Comparison of ENCODE assay signal across 8 cellular contexts in genomic region chr19:7069904-7070226, GRCh38. TPM values are rescaled to one million over a fixed set of nuclear protein-coding genes. Genes with fewer than 3 reads are reported as not detected.
DNase-seq lines count a peak whose midpoint lies in the region; ATAC-seq and TF ChIP-seq lines count a peak whose summit lies in the region.

No MANE protein-coding gene starts in this region.

- peak overlapping the region; percentile 98 for H3K4me3 ChIP-seq in foreskin fibroblast (ENCODE audit: low read depth in 1 of 2, low read length in 2 of 2)
- H3K4me3 ChIP-seq in skeletal muscle cell (ENCODE audit: low read depth, low read length): peak overlapping the region; percentile 89

- H3K4me1 Mint-ChIP-seq in activated naive CD4-positive, alpha-beta T cell treated with anti-CD3 and anti-CD28 coated beads for 36 hours (ENCODE audit: low read depth): peaks cover 18% of the 10 kb centered on the region
- H3K4me1 Mint-ChIP-seq in T-helper 2 cell treated with Interferon-gamma antibody and Interleukin-4, amounts not matched to agents 5 μg/mL and 100 μg/mL, for 36 hours (ENCODE audit: low read depth): peaks cover 7% of the 10 kb centered on the region

- H3K4me3 Mint-ChIP-seq in activated naive CD4-positive, alpha-beta T cell treated with anti-CD3 and anti-CD28 coated beads for 36 hours: peak overlapping the region; percentile 91
- peak overlapping the region; percentile 95 for H3K4me3 Mint-ChIP-seq in T-helper 2 cell treated with Interferon-gamma antibody and Interleukin-4, amounts not matched to agents 5 μg/mL and 100 μg/mL, for 36 hours

- CTCF ChIA-PET in activated naive CD4-positive, alpha-beta T cell treated with anti-CD3 and anti-CD28 coated beads for 36 hours (lab: Charles Lee): interaction anchor here (0.6 to 1.3 kb wide), 5 partner anchors 57 to 611 kb away, joined by 3 to 4 read pairs (median 3); partner anchors contain the start of gene TRAPPC5

- intact Hi-C loops in activated naive CD4-positive, alpha-beta T cell treated with anti-CD3 and anti-CD28 coated beads for 36 hours (cut with micrococcal nuclease): loop anchor here (1.0 kb wide), 1 partner anchor 29 kb away; no protein-coding TSS in a partner anchor

- ATAC-seq in HG03432 (IDR thresholded peaks at IDR 0.05; ENCODE audit: unreplicated experiment): no peak

- H3K27ac Mint-ChIP-seq in activated naive CD4-positive, alpha-beta T cell treated with anti-CD3 and anti-CD28 coated beads for 36 hours: peak overlapping the region; percentile 91
- H3K27ac Mint-ChIP-seq in T-helper 2 cell treated with Interferon-gamma antibody and Interleukin-4, amounts not matched to agents 5 μg/mL and 100 μg/mL, for 36 hours: peak overlapping the region; percentile 79

- H3K27me3 Mint-ChIP-seq in activated naive CD4-positive, alpha-beta T cell treated with anti-CD3 and anti-CD28 coated beads for 36 hours (ENCODE audit: low read depth): no peaks in the 10 kb centered on the region
- H3K27me3 Mint-ChIP-seq in T-helper 2 cell treated with Interferon-gamma antibody and Interleukin-4, amounts not matched to agents 5 μg/mL and 100 μg/mL, for 36 hours (ENCODE audit: low read depth): no peaks in the 10 kb centered on the region

- peaks cover 28% of the 10 kb centered on the region for H3K36me3 Mint-ChIP-seq in activated naive CD4-positive, alpha-beta T cell treated with anti-CD3 and anti-CD28 coated beads for 36 hours (ENCODE audit: low read depth)
- peaks cover 46% of the 10 kb centered on the region for H3K36me3 Mint-ChIP-seq in T-helper 2 cell treated with Interferon-gamma antibody and Interleukin-4, amounts not matched to agents 5 μg/mL and 100 μg/mL, for 36 hours (ENCODE audit: low read depth)

- peaks cover 3% of the 10 kb centered on the region for H3K9me3 Mint-ChIP-seq in activated naive CD4-positive, alpha-beta T cell treated with anti-CD3 and anti-CD28 coated beads for 36 hours
- H3K9me3 Mint-ChIP-seq in T-helper 2 cell treated with Interferon-gamma antibody and Interleukin-4, amounts not matched to agents 5 μg/mL and 100 μg/mL, for 36 hours: peaks cover 9% of the 10 kb centered on the region

- no peak for TF ChIP-seq CTCF in foreskin fibroblast (IDR thresholded peaks at IDR 0.05; ENCODE audit: low read depth, low read length)

- DNase-seq in activated naive CD4-positive, alpha-beta T cell treated with anti-CD3 and anti-CD28 coated beads for 36 hours: no peak
- no peak for DNase-seq in activated naive CD4-positive, alpha-beta T cell treated with anti-CD3 and anti-CD28 coated beads, Interleukin-2, amount 50 U/mL, for 16 hours
- no peak for DNase-seq in T-helper 2 cell treated with Interferon-gamma antibody and Interleukin-4, amounts not matched to agents 5 μg/mL and 100 μg/mL, for 36 hours (ENCODE audit: low spot score)
- DNase-seq in foreskin fibroblast: peak; percentile 4 to 35
- no peak for DNase-seq in skeletal muscle cell (ENCODE audit: low read depth)
- DNase-seq in DMS153 (lab: John Stamatoyannopoulos, UW): no peak
- DNase-seq in dedifferentiated amniotic fluid mesenchymal stem cell (ENCODE audit: extremely low spot score): no peak

RNA-seq across cellular contexts. Expression of gene ZNF557, which starts 0.4 kb away (rescaled TPM):
- 1 to 10 TPM; 4.7 to 5.6 TPM for total RNA-seq in activated naive CD4-positive, alpha-beta T cell treated with anti-CD3 and anti-CD28 coated beads for 36 hours

RNA-seq across cellular contexts. Expression of gene MBD3L3, which starts 11.4 kb away (rescaled TPM):
- total RNA-seq in activated naive CD4-positive, alpha-beta T cell treated with anti-CD3 and anti-CD28 coated beads for 36 hours: not detected

RNA-seq across cellular contexts. Expression of gene MBD3L2, which starts 20.7 kb away (rescaled TPM):
- not detected for total RNA-seq in activated naive CD4-positive, alpha-beta T cell treated with anti-CD3 and anti-CD28 coated beads for 36 hours

RNA-seq across cellular contexts. Expression of gene MBD3L4, which starts 29.9 kb away (rescaled TPM):
- total RNA-seq in activated naive CD4-positive, alpha-beta T cell treated with anti-CD3 and anti-CD28 coated beads for 36 hours: not detected

RNA-seq across cellular contexts. Expression of gene MBD3L5, which starts 39.5 kb away (rescaled TPM):
- not detected for total RNA-seq in activated naive CD4-positive, alpha-beta T cell treated with anti-CD3 and anti-CD28 coated beads for 36 hours

Comparison
In these comparisons a context has a peak if more than half of its experiments do, and no peak if none do; other contexts are left out.
1. DNase-seq: peak in foreskin fibroblast (2 of 2); none in activated naive CD4-positive, alpha-beta T cell treated with anti-CD3 and anti-CD28 coated beads for 36 hours (single experiment), activated naive CD4-positive, alpha-beta T cell treated with anti-CD3 and anti-CD28 coated beads, Interleukin-2, amount 50 U/mL, for 16 hours (single experiment), T-helper 2 cell treated with Interferon-gamma antibody and Interleukin-4, amounts not matched to agents 5 μg/mL and 100 μg/mL, for 36 hours (single experiment), skeletal muscle cell (single experiment), DMS153 (single experiment) and dedifferentiated amniotic fluid mesenchymal stem cell (single experiment).